24 cellular contexts compared by ENCODE assay signal in the genomic region with DNA sequence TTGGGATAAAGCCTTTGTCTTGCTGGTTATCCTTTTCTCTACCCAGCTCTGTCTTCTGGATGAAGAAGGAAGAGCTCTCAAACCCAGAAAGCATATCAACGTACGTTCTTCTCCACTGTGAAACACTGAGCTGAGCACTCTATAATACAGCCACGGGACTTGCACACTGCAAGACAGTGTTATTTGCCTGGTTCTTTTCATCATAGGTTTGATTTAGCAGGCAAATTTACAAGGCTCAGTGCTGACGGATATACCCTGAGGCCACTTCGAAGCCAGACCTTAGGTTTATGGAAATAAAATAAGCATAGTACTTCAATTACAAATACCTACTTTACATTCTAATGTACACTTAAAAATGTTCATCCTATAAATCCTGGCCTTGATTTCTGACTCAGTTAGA.
"Had no signal": no experiment of that assay in that cellular context is flagged by ENCODE, and none has a peak within 500 bp of the region (broad histone marks: within the 10 kb centered on the region; RNA-seq: fewer than 3 reads in every experiment).

No MANE protein-coding gene starts in this region.

- H3K9me3 Mint-ChIP-seq: memory B cell; neural crest cell; stimulated activated memory B cell treated with anti-CD40 and anti-IgM and Interleukin-4, amounts not matched to agents 10 μg/mL and 1 μg/mL and 100 μg/mL, for 72 hours had no signal

- H3K4me3 ChIP-seq: ascending aorta, esophagus squamous epithelium, heart left ventricle, smooth muscle cell, stomach, uterus had no signal

- H3K4me1 ChIP-seq: ascending aorta, esophagus squamous epithelium, uterus had no signal

- H3K36me3 ChIP-seq: ascending aorta, esophagus squamous epithelium, heart left ventricle, stomach, uterus had no signal

- H3K4me2 ChIP-seq: smooth muscle cell had no signal

- H3K9me3 ChIP-seq: ascending aorta, esophagus squamous epithelium, stomach, uterus had no signal

- H3K4me3 Mint-ChIP-seq: effector memory CD8-positive, alpha-beta T cell; memory B cell; neural crest cell; stimulated activated memory B cell treated with anti-CD40 and anti-IgM and Interleukin-4, amounts not matched to agents 10 μg/mL and 1 μg/mL and 100 μg/mL, for 72 hours had no signal

- H3K27ac ChIP-seq: ascending aorta, esophagus squamous epithelium, uterus had no signal

- FAIRE-seq: colon, endothelial cell of umbilical vein, keratinocyte had no signal

- H3K4me1 Mint-ChIP-seq: neural crest cell had no signal

- H3K36me3 Mint-ChIP-seq: memory B cell; naive B cell; stimulated activated memory B cell treated with anti-CD40 and anti-IgM and Interleukin-4, amounts not matched to agents 10 μg/mL and 1 μg/mL and 100 μg/mL, for 72 hours had no signal

- DNase-seq: activated CD4-positive, alpha-beta T cell treated with anti-CD3 and anti-CD28 coated beads, Interleukin-2, amount 50 U/mL, for 48 hours; activated CD8-positive, alpha-beta memory T cell treated with anti-CD3 and anti-CD28 coated beads, Interleukin-2, amount 50 U/mL, for 48 hours; activated naive CD4-positive, alpha-beta T cell treated with anti-CD3 and anti-CD28 coated beads, Interleukin-2, amount 50 U/mL, for 16 hours; activated T-cell treated with anti-CD3 and anti-CD28 coated beads, Interleukin-2, amount 50 U/mL, for 48 hours; central memory CD4-positive, alpha-beta T cell; effector memory CD8-positive, alpha-beta T cell; esophagus squamous epithelium; heart left ventricle; left colon; naive B cell; stimulated activated CD4-positive, alpha-beta T cell treated with anti-CD3 and anti-CD28 coated beads, Interleukin-15, amount 100 ng/mL, for 24 hours; stomach; T-helper 9 cell; trophoblast cell; uterus had no signal

- H3K27me3 ChIP-seq: ascending aorta, esophagus squamous epithelium, heart left ventricle, stomach, uterus had no signal

- H3K27ac Mint-ChIP-seq: effector memory CD8-positive, alpha-beta T cell; memory B cell had no signal

- H3K27me3 Mint-ChIP-seq: effector memory CD8-positive, alpha-beta T cell; memory B cell; naive B cell; stimulated activated memory B cell treated with anti-CD40 and anti-IgM and Interleukin-4, amounts not matched to agents 10 μg/mL and 1 μg/mL and 100 μg/mL, for 72 hours had no signal

- ATAC-seq: effector memory CD8-positive, alpha-beta T cell; heart left ventricle; left colon; sciatic nerve had no signal
